Comparison of ENCODE assay signal across 8 cellular contexts in genomic region chr17:58082341-58082869, GRCh38. TPM values are rescaled to one million over a fixed set of nuclear protein-coding genes. Genes with fewer than 3 reads are reported as not detected.
DNase-seq lines count a peak whose midpoint lies in the region; ATAC-seq and TF ChIP-seq lines count a peak whose summit lies in the region.

No MANE protein-coding gene starts in this region.

- peaks cover 20% of the 10 kb centered on the region for H3K4me1 ChIP-seq in SJSA1 (replicated peaks)
- peaks cover 34% of the 10 kb centered on the region for H3K4me1 ChIP-seq in hepatocyte (ENCODE audit: insufficient read depth)

- H3K4me3 ChIP-seq in GM12875 (ENCODE audit: low read depth, low read length): peak overlapping the region; percentile 26
- peak overlapping the region; percentile 26 for H3K4me3 ChIP-seq in SJSA1
- H3K4me3 ChIP-seq in hepatocyte: no peak overlapping the region
- H3K4me3 ChIP-seq in skeletal muscle cell (ENCODE audit: low read depth, low read length): peak overlapping the region; percentile 32

- H3K27me3 ChIP-seq in SJSA1 (replicated peaks) (peaks cover 9% of the 10 kb centered on the region), hepatocyte (no peaks in the 10 kb centered on the region)

- H3K27ac ChIP-seq in SJSA1 (peak overlapping the region; percentile 73), hepatocyte (peak overlapping the region; percentile 93)

- WGBS in hepatocyte (ENCODE audit: low lambda C conversion rate, missing lambda C conversion rate): 68% methylated on average over 10 of the region's 10 CpGs

- peak overlapping the region; percentile 84 for H2AFZ ChIP-seq in hepatocyte

- H3K79me2 ChIP-seq in hepatocyte: peaks cover 41% of the 10 kb centered on the region

- TF ChIP-seq CTCF in GM12875 (IDR thresholded peaks at IDR 0.05; ENCODE audit: borderline replicate concordance, insufficient read depth, low read depth, low read length): no peak
- no peak for TF ChIP-seq CTCF in hepatocyte (IDR thresholded peaks at IDR 0.05; ENCODE audit: poor library complexity)

- H3K4me2 ChIP-seq in hepatocyte: peak overlapping the region; percentile 76

- H3K9me3 ChIP-seq in SJSA1 (replicated peaks): peaks cover 8% of the 10 kb centered on the region
- H3K9me3 ChIP-seq in hepatocyte (ENCODE audit: low read depth): no peaks in the 10 kb centered on the region

- H3K9me2 ChIP-seq in hepatocyte (replicated peaks; ENCODE audit: insufficient read depth): no peaks in the 10 kb centered on the region

- peaks cover 39% of the 10 kb centered on the region for H4K20me1 ChIP-seq in hepatocyte (ENCODE audit: insufficient read depth, poor library complexity, severe bottlenecking)

- H3K36me3 ChIP-seq in SJSA1 (peaks cover 45% of the 10 kb centered on the region), hepatocyte (replicated peaks; ENCODE audit: insufficient read depth, low read depth) (no peaks in the 10 kb centered on the region)

- DNase-seq in SJSA1 (ENCODE audit: low read depth in 1 of 2, low spot score in 2 of 2) (no peak), hepatocyte (ENCODE audit: low spot score) (no peak), skeletal muscle cell (ENCODE audit: low read depth) (no peak)

- ATAC-seq in GM18873 (IDR thresholded peaks at IDR 0.05; ENCODE audit: low FRiP score, unreplicated experiment): no peak
- no peak for ATAC-seq in GM19463 (IDR thresholded peaks at IDR 0.05; ENCODE audit: unreplicated experiment)
- no peak for ATAC-seq in HG03521 (IDR thresholded peaks at IDR 0.05; ENCODE audit: unreplicated experiment)
- ATAC-seq in GM21528 (IDR thresholded peaks at IDR 0.05; ENCODE audit: low FRiP score, unreplicated experiment): no peak

RNA-seq across cellular contexts. Expression of gene DYNLL2, which starts 0.8 kb away (rescaled TPM):
- total RNA-seq in SJSA1 (2014; rRNA removed; shearing (Covaris generic)): 15.5 and 21.5 TPM in 2 replicates
- 19.0 and 23.2 TPM in 2 replicates for total RNA-seq in hepatocyte
- 2.2 and 2.7 TPM in 2 replicates for polyA plus RNA-seq in hepatocyte
